ENCODE assay signal across 24 cellular contexts in the genomic region with DNA sequence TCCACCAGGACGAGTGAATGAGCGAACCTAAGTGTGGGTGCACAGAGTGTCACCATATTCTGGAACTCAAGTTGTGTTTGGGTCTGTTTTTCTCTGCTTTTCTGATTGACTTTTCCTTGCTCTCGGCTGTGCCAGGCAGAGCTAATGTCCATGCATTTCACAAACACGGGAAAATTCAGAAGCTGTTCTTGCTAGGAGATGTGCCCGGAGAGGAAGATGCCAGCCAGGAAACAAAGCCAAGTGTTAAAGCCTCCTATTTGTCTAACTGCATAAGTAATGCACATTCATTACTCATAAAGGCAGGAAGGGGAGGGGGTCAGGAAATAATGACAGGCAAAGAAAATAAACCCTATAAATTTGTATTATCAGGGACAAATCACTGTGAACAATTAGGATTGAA.
DNase-seq lines count a peak whose midpoint lies in the region; ATAC-seq and TF ChIP-seq lines count a peak whose summit lies in the region.
"Had no signal": no experiment of that assay in that cellular context is flagged by ENCODE, and none has a peak within 500 bp of the region (broad histone marks: within the 10 kb centered on the region; RNA-seq: fewer than 3 reads in every experiment).

No MANE protein-coding gene starts in this region.

- H2AK5ac ChIP-seq in H9 (ENCODE audit: insufficient read length, low read length), result no peak overlapping the region

- no peaks in the 10 kb centered on the region for H3K79me1 ChIP-seq in H9 (ENCODE audit: insufficient read depth, low read depth, low read length, poor library complexity, severe bottlenecking)

- H2BK15ac ChIP-seq in H9 (ENCODE audit: low read depth, low read length), result no peak overlapping the region

- H3K4me3 Mint-ChIP-seq in H9, result no peak overlapping the region
- no peak overlapping the region for H3K4me3 Mint-ChIP-seq in activated naive CD8-positive, alpha-beta T cell treated with anti-CD3 and anti-CD28 coated beads for 36 hours

- H3K18ac ChIP-seq in H9 (ENCODE audit: insufficient read length, low read depth, low read length), result no peak overlapping the region

- H4K91ac ChIP-seq in H9 (ENCODE audit: insufficient read length, low read depth, low read length), result no peak overlapping the region

- H2BK120ac ChIP-seq in H9 (ENCODE audit: low read depth, low read length, poor library complexity, severe bottlenecking), result no peak overlapping the region

- no peaks in the 10 kb centered on the region for H3K36me3 ChIP-seq in stomach
- H3K36me3 ChIP-seq: BE2C, SJCRH30 had no signal

- no peak overlapping the region for H2BK5ac ChIP-seq in H9 (ENCODE audit: insufficient read length, low read length)

- H3K23ac ChIP-seq in H9 (ENCODE audit: insufficient read length, low read depth, low read length), result no peak overlapping the region

- no peak for TF ChIP-seq POLR2A in stomach (IDR thresholded peaks at IDR 0.05)

- H3K4ac ChIP-seq in H9 (ENCODE audit: low read depth, low read length), result no peak overlapping the region

- no peaks in the 10 kb centered on the region for H3K23me2 ChIP-seq in H9 (ENCODE audit: insufficient read length, low read depth, low read length, poor library complexity, severe bottlenecking)

- TF ChIP-seq CTCF in H9 (conservative IDR thresholded peaks at IDR 0.05), result no peak
- no peak for TF ChIP-seq CTCF in VCaP (conservative IDR thresholded peaks at IDR 0.05)
- TF ChIP-seq CTCF in stomach (IDR thresholded peaks at IDR 0.05), result no peak

- no peak overlapping the region for H3T11ph ChIP-seq in H9 (ENCODE audit: low read length)

- no peak overlapping the region for H3K56ac ChIP-seq in H9 (ENCODE audit: insufficient read length, low read depth, low read length)

- H3K27me3 ChIP-seq in H9 (ENCODE audit: insufficient read depth, low read length) (no peaks in the 10 kb centered on the region), stomach (peaks cover 0 to 67% (median 12%) of the 10 kb centered on the region in 3 donors)
- H3K27me3 ChIP-seq: BE2C, SJCRH30 had no signal

- TF ChIP-seq EP300 in stomach (IDR thresholded peaks at IDR 0.05), result no peak

- no peak for ATAC-seq in GM21529 (IDR thresholded peaks at IDR 0.05; ENCODE audit: unreplicated experiment)
- ATAC-seq: K562, Right ventricle myocardium inferior, SK-N-SH treated with all-trans-retinoic acid at 6 μM for 48 hours had no signal

- H3K14ac ChIP-seq in H9 (ENCODE audit: insufficient read depth, low read length), result no peak overlapping the region

- no peak overlapping the region for H4K8ac ChIP-seq in H9 (replicated peaks; ENCODE audit: insufficient read length, low read depth, low read length)

- H4K5ac ChIP-seq in H9 (ENCODE audit: insufficient read length, low read depth, low read length), result no peak overlapping the region

- H3K9me3 Mint-ChIP-seq in H9, result no peaks in the 10 kb centered on the region
- no peaks in the 10 kb centered on the region for H3K9me3 Mint-ChIP-seq in activated naive CD8-positive, alpha-beta T cell treated with anti-CD3 and anti-CD28 coated beads for 36 hours

- no peak overlapping the region for H2AFZ ChIP-seq in H9 (ENCODE audit: low read length)
- H2AFZ ChIP-seq: PC-9 had no signal

- no peak overlapping the region for H3K4me2 ChIP-seq in H9 (ENCODE audit: insufficient read depth, insufficient read length, low read length)
- H3K4me2 ChIP-seq: PC-9 had no signal

- DNase-seq in H9 (peak; percentile 12), inferior parietal cortex (ENCODE audit: extremely low spot score) (peak; percentile 24), stomach (peak; percentile 4), cerebellum (ENCODE audit: low spot score) (no peak)
- DNase-seq in activated naive CD8-positive, alpha-beta T cell treated with anti-CD3 and anti-CD28 coated beads for 36 hours, result no peak
- DNase-seq: BE2C; Calu3; DND-41; Kasumi-1; NCI-H1105 treated with DMSO at 0.1 percent for 48 hours; NCI-H146; NCI-H1930; NCI-H2107; NCI-H446 treated with DMSO at 0.1 percent for 48 hours; NCI-H526; NCI-H82; NK-92 treated with Interleukin-12 subunit alpha and Interleukin-12 subunit beta, amount 100 ng/mL, for 24 hours; PC-9; SJCRH30 had no signal

- intact Hi-C loops in stomach (cut with DNase I; ENCODE audit: low total_unique reads), result no loop called here

- WGBS in H9 (ENCODE audit: extremely low coverage, insufficient read length, low lambda C conversion rate), result no CpG with 5 or more reads among the region's 5 CpGs
- 60 to 83% (median 74%) methylated on average over 5 of the region's 5 CpGs for whole genome bisulfite sequencing in stomach, 5 donors

- no peaks in the 10 kb centered on the region for H3K79me2 ChIP-seq in H9 (ENCODE audit: insufficient read depth, low read length)

- H3K9me3 ChIP-seq in H9 (ENCODE audit: control insufficient read depth, low read depth, low read length), result no peaks in the 10 kb centered on the region
- peaks cover 0 to 3% (median 0%) of the 10 kb centered on the region in 4 donors for H3K9me3 ChIP-seq in stomach
- H3K9me3 ChIP-seq: BE2C, SJCRH30 had no signal

- H3K4me3 ChIP-seq in stomach, result no peak overlapping the region
- H3K4me3 ChIP-seq: K562, PC-9, SJCRH30 had no signal

- H4K20me1 ChIP-seq in H9 (ENCODE audit: control insufficient read depth, insufficient read depth, insufficient read length), result no peaks in the 10 kb centered on the region

- H3K27me3 Mint-ChIP-seq in H9 (ENCODE audit: low read depth), result peaks cover 12% of the 10 kb centered on the region
- H3K27me3 Mint-ChIP-seq in activated naive CD8-positive, alpha-beta T cell treated with anti-CD3 and anti-CD28 coated beads for 36 hours, result peaks cover 5% of the 10 kb centered on the region

- no peak overlapping the region for H3K9ac ChIP-seq in H9 (ENCODE audit: extremely low read depth, insufficient read length, low read length)

- no peaks in the 10 kb centered on the region for H3K36me3 Mint-ChIP-seq in H9 (ENCODE audit: insufficient read depth in 1 of 3, low read depth in 3 of 3)
- no peaks in the 10 kb centered on the region for H3K36me3 Mint-ChIP-seq in activated naive CD8-positive, alpha-beta T cell treated with anti-CD3 and anti-CD28 coated beads for 36 hours

- H3K4me1 Mint-ChIP-seq in H9, result peaks cover 0 to 7% of the 10 kb centered on the region in 2 experiments; a peak in 2 of 4 replicates
- H3K4me1 Mint-ChIP-seq in activated naive CD8-positive, alpha-beta T cell treated with anti-CD3 and anti-CD28 coated beads for 36 hours, result no peaks in the 10 kb centered on the region

- no peak overlapping the region for H3K27ac ChIP-seq in H9 (ENCODE audit: insufficient read length, low read depth, low read length)
- H3K27ac ChIP-seq in VCaP, result peak overlapping the region; percentile 30; the same call in 1 of the 2 replicates
- H3K27ac ChIP-seq in stomach, result no peak overlapping the region
- H3K27ac ChIP-seq: PC-9, SJCRH30 had no signal

- H3K27ac Mint-ChIP-seq in H9, result no peak overlapping the region
- H3K27ac Mint-ChIP-seq in activated naive CD8-positive, alpha-beta T cell treated with anti-CD3 and anti-CD28 coated beads for 36 hours, result no peak overlapping the region

- no peaks in the 10 kb centered on the region for H3K4me1 ChIP-seq in H9 (ENCODE audit: insufficient read depth, low read length)
- no peaks in the 10 kb centered on the region for H3K4me1 ChIP-seq in stomach
- H3K4me1 ChIP-seq: SJCRH30 had no signal

- H2BK20ac ChIP-seq in H9 (ENCODE audit: low read depth, low read length, poor library complexity, severe bottlenecking), result no peak overlapping the region

- no peak overlapping the region for H2BK12ac ChIP-seq in H9 (ENCODE audit: insufficient read length, low read depth, low read length)

Comparison
In these comparisons a context has a peak if more than half of its experiments do, and no peak if none do; other contexts are left out.
1. DNase-seq: peak in H9 (single experiment), inferior parietal cortex (single experiment) and stomach (single experiment); none in activated naive CD8-positive, alpha-beta T cell treated with anti-CD3 and anti-CD28 coated beads for 36 hours (single experiment) and cerebellum (single experiment).